15 cellular contexts compared by ENCODE assay signal in the genomic region with DNA sequence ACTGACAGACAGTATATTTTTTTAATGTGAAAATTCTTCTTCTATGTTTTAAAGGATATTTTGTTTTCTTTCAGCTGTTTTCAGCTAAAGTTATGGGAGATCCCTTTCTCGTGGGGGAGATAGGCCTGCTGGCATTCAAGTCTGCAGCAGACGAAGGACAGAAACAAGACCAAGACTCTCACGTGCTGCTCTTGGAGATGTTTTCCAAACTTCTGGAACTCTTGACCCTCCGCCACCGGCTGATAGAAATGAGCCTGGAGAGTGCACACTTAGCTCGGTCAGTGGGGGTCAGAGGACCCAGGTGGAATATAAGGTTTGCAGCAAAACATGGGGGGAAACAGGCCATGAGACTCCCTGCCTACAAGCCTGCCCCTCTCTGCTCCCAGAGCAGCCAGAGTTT.
DNase-seq lines count a peak whose midpoint lies in the region; ATAC-seq, FAIRE-seq and TF ChIP-seq lines count a peak whose summit lies in the region.
"Had no signal": no experiment of that assay in that cellular context is flagged by ENCODE, and none has a peak within 500 bp of the region (broad histone marks: within the 10 kb centered on the region; RNA-seq: fewer than 3 reads in every experiment).

No MANE protein-coding gene starts in this region.

- H3K4me3 ChIP-seq in HUES48 (ENCODE audit: low read depth, low read length) (no peak overlapping the region), K562 (no peak overlapping the region), mesenchymal stem cell (ENCODE audit: insufficient read depth in 1 of 2, low read depth in 1 of 2, low read length in 2 of 2) (no peak overlapping the region), testis (no peak overlapping the region)
- H3K4me3 ChIP-seq: GM12878, GM23248 had no signal

- H3K27ac ChIP-seq in HUES48 (ENCODE audit: low read depth, low read length), result peak overlapping the region; percentile 17
- no peak overlapping the region for H3K27ac ChIP-seq in K562 (ENCODE audit: extremely low read depth, low read depth, low read length)
- no peak overlapping the region for H3K27ac ChIP-seq in mesenchymal stem cell (ENCODE audit: low read length, poor library complexity, severe bottlenecking)
- H3K27ac ChIP-seq in testis, result no peak overlapping the region
- H3K27ac ChIP-seq: GM23248 had no signal

- no peak for TF ChIP-seq CTCF in K562 (IDR thresholded peaks at IDR 0.05 in 2 of 3, conservative IDR thresholded peaks at IDR 0.05 in 1 of 3; ENCODE audit: insufficient read depth in 2 of 3, low read depth in 1 of 3, low read length in 3 of 3)
- no peak for TF ChIP-seq CTCF in testis (IDR thresholded peaks at IDR 0.05)

- no peak overlapping the region for H3K23ac ChIP-seq in mesenchymal stem cell (ENCODE audit: low read length in 2 of 2)

- no peak overlapping the region for H2BK15ac ChIP-seq in mesenchymal stem cell (ENCODE audit: low read depth, poor library complexity, severe bottlenecking)

- H3K4ac ChIP-seq in mesenchymal stem cell (ENCODE audit: low read depth in 1 of 2, low read length in 2 of 2), result no peak overlapping the region

- H3K79me2 ChIP-seq in K562 (ENCODE audit: control insufficient read depth, insufficient read depth, low read length), result no peaks in the 10 kb centered on the region

- no peak for TF ChIP-seq RAD21 in K562 (CRISPR knock-in tag; conservative IDR thresholded peaks at IDR 0.05 in 1 of 2, IDR thresholded peaks at IDR 0.05 in 1 of 2)

- no peak overlapping the region for H2BK5ac ChIP-seq in mesenchymal stem cell (ENCODE audit: low read depth, low read length, poor library complexity, severe bottlenecking)

- intact Hi-C loops in K562 (cut with micrococcal nuclease) (no loop called here), testis (cut with DNase I; ENCODE audit: low total_unique reads) (no loop called here)

- in situ Hi-C loops in K562 (cut with MboI), result no loop called here

- H2AFZ ChIP-seq in K562 (ENCODE audit: low read depth, low read length), result peak overlapping the region; percentile 14; the same call in 1 of the 2 replicates
- H2AFZ ChIP-seq in mesenchymal stem cell (ENCODE audit: low read depth, low read length), result no peak overlapping the region
- H2AFZ ChIP-seq: GM23248 had no signal

- no peak for FAIRE-seq in K562 (lab: Jason Lieb, UNC)
- FAIRE-seq: A204.1, GM12878, GM18507 had no signal

- no peak for TF ChIP-seq EP300 in K562 (IDR thresholded peaks at IDR 0.05; ENCODE audit: low read length)

- H3K27me3 ChIP-seq in HUES48 (ENCODE audit: control insufficient read depth, insufficient read depth, low read length), result no peaks in the 10 kb centered on the region
- no peaks in the 10 kb centered on the region for H3K27me3 ChIP-seq in K562 (ENCODE audit: control insufficient read depth in 2 of 2, insufficient read depth in 2 of 2, low read length in 2 of 2)
- no peaks in the 10 kb centered on the region for H3K27me3 ChIP-seq in mesenchymal stem cell (ENCODE audit: control insufficient read depth in 1 of 2, insufficient read depth in 1 of 2, low read length in 2 of 2)
- H3K27me3 ChIP-seq in testis, result no peaks in the 10 kb centered on the region

- no peak overlapping the region for H3K18ac ChIP-seq in mesenchymal stem cell (ENCODE audit: low read depth in 1 of 2, low read length in 2 of 2)

- no peaks in the 10 kb centered on the region for H3K9me3 ChIP-seq in HUES48 (ENCODE audit: control insufficient read depth, insufficient read depth, low read length)
- no peaks in the 10 kb centered on the region for H3K9me3 ChIP-seq in K562 (replicated peaks; ENCODE audit: control insufficient read depth, insufficient read depth, low read depth, low read length)
- no peaks in the 10 kb centered on the region for H3K9me3 ChIP-seq in mesenchymal stem cell (ENCODE audit: control insufficient read depth, low read length)
- H3K9me3 ChIP-seq in testis, result no peaks in the 10 kb centered on the region

- CTCF ChIA-PET in K562 (lab: Yijun Ruan, JAX; ENCODE audit: low intra/inter-chr PET ratio), result no interaction called here

- H4K8ac ChIP-seq in mesenchymal stem cell (ENCODE audit: low read length), result no peak overlapping the region

- no TSS peak for BruUV-seq in K562 (replicated peaks; lab: Mats Ljungman, UMichigan)

- H3K9ac ChIP-seq in HUES48 (ENCODE audit: low read depth, low read length) (no peak overlapping the region), K562 (ENCODE audit: insufficient read depth in 1 of 2, low read depth in 2 of 2, low read length in 2 of 2) (no peak overlapping the region), mesenchymal stem cell (ENCODE audit: low read length) (no peak overlapping the region)
- H3K9ac ChIP-seq: GM23248 had no signal

- H3K4me1 ChIP-seq in HUES48 (ENCODE audit: control insufficient read depth, insufficient read depth, low read length), result peaks cover 9% of the 10 kb centered on the region
- peaks cover 3 to 9% of the 10 kb centered on the region in 2 experiments; a peak in 1 of 5 replicates for H3K4me1 ChIP-seq in K562 (replicated peaks in 1 of 2; ENCODE audit: control insufficient read depth in 2 of 2, insufficient read depth in 2 of 2, low read length in 2 of 2)
- H3K4me1 ChIP-seq in mesenchymal stem cell (ENCODE audit: control insufficient read depth, insufficient read depth, low read depth, low read length), result peaks cover 13% of the 10 kb centered on the region
- peaks cover 10% of the 10 kb centered on the region for H3K4me1 ChIP-seq in testis

- no peak overlapping the region for H2BK12ac ChIP-seq in mesenchymal stem cell (ENCODE audit: low read length in 2 of 2)

- H3K14ac ChIP-seq in mesenchymal stem cell (ENCODE audit: low read length in 2 of 2), result peak overlapping the region in 1 of 2 experiments; percentile 30

- H4K20me1 ChIP-seq in K562 (replicated peaks; ENCODE audit: control insufficient read depth, insufficient read depth, low read length), result no peaks in the 10 kb centered on the region

- H3K79me1 ChIP-seq in mesenchymal stem cell (replicated peaks; ENCODE audit: low read length, poor library complexity, severe bottlenecking), result no peaks in the 10 kb centered on the region

- no peak overlapping the region for H2BK120ac ChIP-seq in mesenchymal stem cell (ENCODE audit: low read depth, low read length)

- H3K4me2 ChIP-seq in K562 (ENCODE audit: insufficient read depth, low read length) (no peak overlapping the region), mesenchymal stem cell (ENCODE audit: low read length, poor library complexity, severe bottlenecking) (no peak overlapping the region)

- DNase-seq in K562 (ENCODE audit: extremely low read depth in 1 of 4, low spot score in 3 of 4) (no peak), mesenchymal stem cell (no peak), testis (peak; percentile 55), NCI-H1694 treated with DMSO at 0.1 percent for 48 hours (lab: John Stamatoyannopoulos, UW) (no peak)
- DNase-seq in stimulated activated CD4-positive, alpha-beta T cell treated with anti-CD3 and anti-CD28 coated beads, Interleukin-1b, Interleukin-23, amount 100 ng/mL, for 48 hours, result no peak
- DNase-seq: C1 segment of cervical spinal cord; CD4-positive, alpha-beta T cell; DMS79; GM23248; H7 had no signal

- H4K91ac ChIP-seq in mesenchymal stem cell (ENCODE audit: low read length), result no peak overlapping the region

- ATAC-seq in K562, result no peak
- no peak for ATAC-seq in HG03354 (IDR thresholded peaks at IDR 0.05; ENCODE audit: poor library complexity, severe bottlenecking, unreplicated experiment)
- ATAC-seq: GM12878 had no signal

- POLR2A ChIA-PET in K562 (lab: Yijun Ruan, JAX), result interaction anchor here (0.6 to 1.1 kb wide), 2 partner anchors 31 to 181 kb away, joined by 3 read pairs; no protein-coding TSS in a partner anchor

- no peaks in the 10 kb centered on the region for H3K9me1 ChIP-seq in K562 (ENCODE audit: control insufficient read depth, insufficient read depth, low read length)

- TF ChIP-seq POLR2A in K562 (conservative IDR thresholded peaks at IDR 0.05), result no peak
- TF ChIP-seq POLR2A in testis (IDR thresholded peaks at IDR 0.05), result no peak

- H2AK5ac ChIP-seq in mesenchymal stem cell (ENCODE audit: low read length, severe bottlenecking), result peak overlapping the region; percentile 52

- WGBS in K562 (ENCODE audit: insufficient coverage, low coverage, missing lambda C conversion rate), result 66% methylated on average over 6 of the region's 6 CpGs
- WGBS in mesenchymal stem cell, result 94% methylated on average over 6 of the region's 6 CpGs
- 29 to 67% methylated on average over 6 of the region's 6 CpGs for WGBS in testis, 2 donors

- H3K36me3 ChIP-seq in HUES48 (ENCODE audit: control insufficient read depth, insufficient read depth, low read length) (no peaks in the 10 kb centered on the region), K562 (ENCODE audit: control insufficient read depth, insufficient read depth, low read length) (no peaks in the 10 kb centered on the region), mesenchymal stem cell (ENCODE audit: control insufficient read depth in 1 of 2, insufficient read depth in 2 of 2, low read depth in 1 of 2, low read length in 2 of 2) (no peaks in the 10 kb centered on the region), testis (ENCODE audit: low read depth, missing control alignments) (no peaks in the 10 kb centered on the region)

TF ChIP-seq in K562, 482 proteins besides CTCF, POLR2A, EP300 and RAD21:
- TF ChIP-seq KDM2B (CRISPR knock-in tag; IDR thresholded peaks at IDR 0.05), result no peak
- no peak for TF ChIP-seq RCOR1 (IDR thresholded peaks at IDR 0.05; ENCODE audit: borderline replicate concordance in 1 of 2, low read depth in 2 of 2, low read length in 2 of 2)
- no peak for TF ChIP-seq NONO (IDR thresholded peaks at IDR 0.05; ENCODE audit: low read depth in 2 of 2, low read length in 1 of 2)
- TF ChIP-seq, protein P1, sequence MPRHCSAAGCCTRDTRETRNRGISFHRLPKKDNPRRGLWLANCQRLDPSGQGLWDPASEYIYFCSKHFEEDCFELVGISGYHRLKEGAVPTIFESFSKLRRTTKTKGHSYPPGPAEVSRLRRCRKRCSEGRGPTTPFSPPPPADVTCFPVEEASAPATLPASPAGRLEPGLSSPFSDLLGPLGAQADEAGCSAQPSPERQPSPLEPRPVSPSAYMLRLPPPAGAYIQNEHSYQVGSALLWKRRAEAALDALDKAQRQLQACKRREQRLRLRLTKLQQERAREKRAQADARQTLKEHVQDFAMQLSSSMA (CRISPR knock-in tag; IDR thresholded peaks at IDR 0.05), result no peak
- no peak for TF ChIP-seq FIP1L1 (IDR thresholded peaks at IDR 0.05; ENCODE audit: low read depth, low read length, poor library complexity, severe bottlenecking)
